In genomic region chr1:118186026-118186425, GRCh38 we compare ENCODE assay signal across 20 cellular contexts. TPM values are rescaled to one million over a fixed set of nuclear protein-coding genes. Genes with fewer than 3 reads are reported as not detected.
"Had no signal": no experiment of that assay in that cellular context is flagged by ENCODE, and none has a peak within 500 bp of the region (broad histone marks: within the 10 kb centered on the region; RNA-seq: fewer than 3 reads in every experiment).

No MANE protein-coding gene starts in this region.

- H3K27ac Mint-ChIP-seq: activated CD4-positive, alpha-beta T cell treated with anti-CD3 and anti-CD28 coated beads for 36 hours; activated naive CD4-positive, alpha-beta T cell treated with anti-CD3 and anti-CD28 coated beads, Interleukin-2, amount 50 U/mL, for 72 hours; activated T-helper 1 cell treated with anti-CD3 and anti-CD28 coated beads, Interleukin-12 subunit alpha, Interleukin-12 subunit beta, Interleukin-2, Interleukin-4 antibody, amounts not matched to agents 30 ng/mL and 10 ng/mL and 1 ng/mL, durations not matched to agents 14 hours and 24 hours and 36 hours; stimulated activated effector memory CD8-positive, alpha-beta T cell treated with anti-CD3 and anti-CD28 coated beads, Interleukin-12 subunit alpha, Interleukin-12 subunit beta, amount 100 ng/mL, for 72 hours; T-helper 2 cell treated with Interferon-gamma antibody and Interleukin-4, amounts not matched to agents 5 μg/mL and 100 μg/mL, for 36 hours had no signal

- H3K4me1 ChIP-seq: foreskin keratinocyte, pancreas, uterus had no signal

- H3K27ac ChIP-seq: pancreas, thoracic aorta, uterus had no signal

- H3K4me1 Mint-ChIP-seq: stimulated activated effector memory CD8-positive, alpha-beta T cell treated with anti-CD3 and anti-CD28 coated beads, Interleukin-12 subunit alpha, Interleukin-12 subunit beta, amount 100 ng/mL, for 72 hours had no signal

- H3K9me3 ChIP-seq: pancreas, thoracic aorta, uterus had no signal

- H3K4me3 ChIP-seq: lung had no signal

- H3K36me3 Mint-ChIP-seq: stimulated activated effector memory CD8-positive, alpha-beta T cell treated with anti-CD3 and anti-CD28 coated beads, Interleukin-12 subunit alpha, Interleukin-12 subunit beta, amount 100 ng/mL, for 72 hours had no signal

- DNase-seq: activated CD4-positive, alpha-beta T cell treated with anti-CD3 and anti-CD28 coated beads for 36 hours; activated CD4-positive, alpha-beta T cell treated with anti-CD3 and anti-CD28 coated beads, Interleukin-2, amount 50 U/mL, for 48 hours; activated gamma-delta T cell treated with Interleukin-2 at 50 U/mL for 16 hours; dermis blood vessel endothelial cell; effector memory CD4-positive, alpha-beta T cell; foreskin keratinocyte; kidney; midbrain; stimulated activated CD4-positive, alpha-beta T cell treated with anti-CD3 and anti-CD28 coated beads, Interleukin-4, amount 100 ng/mL, for 1 hour; uterus had no signal

- H3K36me3 ChIP-seq: pancreas, thoracic aorta, uterus had no signal

- H3K27me3 ChIP-seq: foreskin keratinocyte, pancreas, uterus had no signal

- FAIRE-seq: kidney, pancreas, TTC549 had no signal

- ATAC-seq: activated CD4-positive, alpha-beta T cell treated with anti-CD3 and anti-CD28 coated beads for 36 hours; activated naive CD4-positive, alpha-beta T cell treated with anti-CD3 and anti-CD28 coated beads, Interleukin-2, amount 50 U/mL, for 72 hours; stimulated activated effector memory CD8-positive, alpha-beta T cell treated with anti-CD3 and anti-CD28 coated beads, Interleukin-12 subunit alpha, Interleukin-12 subunit beta, amount 100 ng/mL, for 72 hours had no signal

- H3K9me3 Mint-ChIP-seq: T-helper 2 cell treated with Interferon-gamma antibody and Interleukin-4, amounts not matched to agents 5 μg/mL and 100 μg/mL, for 36 hours had no signal

- H3K4me3 Mint-ChIP-seq: activated CD4-positive, alpha-beta T cell treated with anti-CD3 and anti-CD28 coated beads for 36 hours; activated T-helper 1 cell treated with anti-CD3 and anti-CD28 coated beads, Interleukin-12 subunit alpha, Interleukin-12 subunit beta, Interleukin-2, Interleukin-4 antibody, amounts not matched to agents 30 ng/mL and 10 ng/mL and 1 ng/mL, durations not matched to agents 14 hours and 24 hours and 36 hours; stimulated activated effector memory CD8-positive, alpha-beta T cell treated with anti-CD3 and anti-CD28 coated beads, Interleukin-12 subunit alpha, Interleukin-12 subunit beta, amount 100 ng/mL, for 72 hours had no signal

RNA-seq across cellular contexts. Expression of gene SPAG17, which starts 1.0 kb away (rescaled TPM):
- total RNA-seq: activated CD4-positive, alpha-beta T cell treated with anti-CD3 and anti-CD28 coated beads for 36 hours; activated naive CD4-positive, alpha-beta T cell treated with anti-CD3 and anti-CD28 coated beads, Interleukin-2, amount 50 U/mL, for 72 hours; activated T-helper 1 cell treated with anti-CD3 and anti-CD28 coated beads, Interleukin-12 subunit alpha, Interleukin-12 subunit beta, Interleukin-2, Interleukin-4 antibody, amounts not matched to agents 30 ng/mL and 10 ng/mL and 1 ng/mL, durations not matched to agents 14 hours and 24 hours and 36 hours; left lobe of liver; pulmonary artery endothelial cell; thoracic aorta had no signal
